In the genomic region with DNA sequence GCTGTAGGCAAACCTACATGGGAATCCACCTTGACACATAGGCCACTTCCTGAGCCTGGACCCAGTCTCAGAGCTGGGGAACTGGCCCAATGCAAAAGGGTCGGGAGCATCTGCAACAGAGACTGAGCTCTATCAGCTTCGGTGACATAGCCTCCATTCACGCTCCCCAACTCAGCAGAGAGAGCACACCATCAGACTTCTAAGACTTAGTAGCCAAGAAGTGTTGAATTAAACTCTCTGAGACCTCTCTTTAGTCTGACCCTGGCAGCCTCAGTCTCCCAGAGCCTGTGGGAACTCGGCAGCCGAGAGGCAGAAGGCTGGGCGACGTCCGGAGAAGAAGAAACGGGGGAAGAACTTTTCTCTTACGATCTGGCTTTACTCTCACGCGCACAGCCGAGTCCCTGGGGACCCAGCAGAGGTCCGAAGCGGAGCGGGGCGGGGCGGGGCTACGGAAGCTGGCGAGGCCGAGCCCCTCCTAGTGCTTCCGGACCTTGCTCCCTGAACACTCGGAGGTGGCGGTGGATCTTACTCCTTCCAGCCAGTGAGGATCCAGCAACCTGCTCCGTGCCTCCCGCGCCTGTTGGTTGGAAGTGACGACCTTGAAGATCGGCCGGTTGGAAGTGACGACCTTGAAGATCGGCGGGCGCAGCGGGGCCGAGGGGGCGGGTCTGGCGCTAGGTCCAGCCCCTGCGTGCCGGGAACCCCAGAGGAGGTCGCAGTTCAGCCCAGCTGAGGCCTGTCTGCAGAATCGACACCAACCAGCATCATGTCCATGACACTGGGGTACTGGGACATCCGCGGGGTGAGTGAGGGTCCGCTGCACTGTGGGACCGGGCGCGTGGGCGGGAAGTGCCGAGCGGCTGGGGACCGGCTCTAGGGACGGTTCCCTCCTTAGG, we compare ENCODE assay signal across 1 cellular context.
TF ChIP-seq lines count a peak whose summit lies in the region.

A gene (plus strand): TSS at position 476 of the 896 bp plus-strand sequence. CDS start 291 bp downstream, at position 767.

TF ChIP-seq in K562, 482 proteins besides CTCF, POLR2A, EP300 and RAD21 (continued from another document and continues in another):
- TF ChIP-seq, protein P1, sequence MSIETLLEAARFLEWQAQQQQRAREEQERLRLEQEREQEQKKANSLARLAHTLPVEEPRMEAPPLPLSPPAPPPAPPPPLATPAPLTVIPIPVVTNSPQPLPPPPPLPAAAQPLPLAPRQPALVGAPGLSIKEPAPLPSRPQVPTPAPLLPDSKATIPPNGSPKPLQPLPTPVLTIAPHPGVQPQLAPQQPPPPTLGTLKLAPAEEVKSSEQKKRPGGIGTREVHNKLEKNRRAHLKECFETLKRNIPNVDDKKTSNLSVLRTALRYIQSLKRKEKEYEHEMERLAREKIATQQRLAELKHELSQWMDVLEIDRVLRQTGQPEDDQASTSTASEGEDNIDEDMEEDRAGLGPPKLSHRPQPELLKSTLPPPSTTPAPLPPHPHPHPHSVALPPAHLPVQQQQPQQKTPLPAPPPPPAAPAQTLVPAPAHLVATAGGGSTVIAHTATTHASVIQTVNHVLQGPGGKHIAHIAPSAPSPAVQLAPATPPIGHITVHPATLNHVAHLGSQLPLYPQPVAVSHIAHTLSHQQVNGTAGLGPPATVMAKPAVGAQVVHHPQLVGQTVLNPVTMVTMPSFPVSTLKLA (conservative IDR thresholded peaks at IDR 0.05), result peak; percentile 62 to 84; a peak in 3 of 4 replicates
- TF ChIP-seq SNIP1 (IDR thresholded peaks at IDR 0.05; ENCODE audit: low read depth), result no peak
- TF ChIP-seq FOXJ2 (tag; IDR thresholded peaks at IDR 0.05), result no peak
- no peak for TF ChIP-seq SREBF2 (CRISPR knock-in tag; IDR thresholded peaks at IDR 0.05)
- no peak for TF ChIP-seq DMBX1 (CRISPR knock-in tag; IDR thresholded peaks at IDR 0.05; ENCODE audit: borderline replicate concordance)
- no peak for TF ChIP-seq ZNF586 (CRISPR knock-in tag; conservative IDR thresholded peaks at IDR 0.05)
- TF ChIP-seq ILK (tag; IDR thresholded peaks at IDR 0.05; ENCODE audit: borderline replicate concordance, low read depth), result no peak
- TF ChIP-seq POU5F1 (IDR thresholded peaks at IDR 0.05; ENCODE audit: borderline replicate concordance, low read depth, low read length, partially characterized antibody), result no peak
- TF ChIP-seq, protein P2, sequence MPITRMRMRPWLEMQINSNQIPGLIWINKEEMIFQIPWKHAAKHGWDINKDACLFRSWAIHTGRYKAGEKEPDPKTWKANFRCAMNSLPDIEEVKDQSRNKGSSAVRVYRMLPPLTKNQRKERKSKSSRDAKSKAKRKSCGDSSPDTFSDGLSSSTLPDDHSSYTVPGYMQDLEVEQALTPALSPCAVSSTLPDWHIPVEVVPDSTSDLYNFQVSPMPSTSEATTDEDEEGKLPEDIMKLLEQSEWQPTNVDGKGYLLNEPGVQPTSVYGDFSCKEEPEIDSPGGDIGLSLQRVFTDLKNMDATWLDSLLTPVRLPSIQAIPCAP (CRISPR knock-in tag; IDR thresholded peaks at IDR 0.05; ENCODE audit: borderline replicate concordance), result no peak
- TF ChIP-seq BRD9 (IDR thresholded peaks at IDR 0.05; ENCODE audit: low read depth, partially characterized antibody), result peak; percentile 62
- TF ChIP-seq, protein P3, sequence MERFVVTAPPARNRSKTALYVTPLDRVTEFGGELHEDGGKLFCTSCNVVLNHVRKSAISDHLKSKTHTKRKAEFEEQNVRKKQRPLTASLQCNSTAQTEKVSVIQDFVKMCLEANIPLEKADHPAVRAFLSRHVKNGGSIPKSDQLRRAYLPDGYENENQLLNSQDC (CRISPR knock-in tag; IDR thresholded peaks at IDR 0.05), result no peak
- TF ChIP-seq, protein P4, sequence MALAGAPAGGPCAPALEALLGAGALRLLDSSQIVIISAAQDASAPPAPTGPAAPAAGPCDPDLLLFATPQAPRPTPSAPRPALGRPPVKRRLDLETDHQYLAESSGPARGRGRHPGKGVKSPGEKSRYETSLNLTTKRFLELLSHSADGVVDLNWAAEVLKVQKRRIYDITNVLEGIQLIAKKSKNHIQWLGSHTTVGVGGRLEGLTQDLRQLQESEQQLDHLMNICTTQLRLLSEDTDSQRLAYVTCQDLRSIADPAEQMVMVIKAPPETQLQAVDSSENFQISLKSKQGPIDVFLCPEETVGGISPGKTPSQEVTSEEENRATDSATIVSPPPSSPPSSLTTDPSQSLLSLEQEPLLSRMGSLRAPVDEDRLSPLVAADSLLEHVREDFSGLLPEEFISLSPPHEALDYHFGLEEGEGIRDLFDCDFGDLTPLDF (CRISPR knock-in tag; IDR thresholded peaks at IDR 0.05), result no peak; the same call in 1 of the 2 replicates
- TF ChIP-seq NFIC (IDR thresholded peaks at IDR 0.05), result no peak
- TF ChIP-seq ZNF41 (CRISPR knock-in tag; conservative IDR thresholded peaks at IDR 0.05), result no peak
- TF ChIP-seq, protein P5, sequence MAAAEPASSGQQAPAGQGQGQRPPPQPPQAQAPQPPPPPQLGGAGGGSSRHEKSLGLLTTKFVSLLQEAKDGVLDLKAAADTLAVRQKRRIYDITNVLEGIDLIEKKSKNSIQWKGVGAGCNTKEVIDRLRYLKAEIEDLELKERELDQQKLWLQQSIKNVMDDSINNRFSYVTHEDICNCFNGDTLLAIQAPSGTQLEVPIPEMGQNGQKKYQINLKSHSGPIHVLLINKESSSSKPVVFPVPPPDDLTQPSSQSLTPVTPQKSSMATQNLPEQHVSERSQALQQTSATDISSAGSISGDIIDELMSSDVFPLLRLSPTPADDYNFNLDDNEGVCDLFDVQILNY (CRISPR knock-in tag; IDR thresholded peaks at IDR 0.05), result no peak
- no peak for TF ChIP-seq HNRNPK (IDR thresholded peaks at IDR 0.05; ENCODE audit: low read depth, low read length, poor library complexity, severe bottlenecking)
- no peak for TF ChIP-seq ATF1 (CRISPR knock-in tag; IDR thresholded peaks at IDR 0.05)
- peak; percentile 67 for TF ChIP-seq ATF1 (tag; IDR thresholded peaks at IDR 0.05)
- TF ChIP-seq ZBTB1 (CRISPR knock-in tag; IDR thresholded peaks at IDR 0.05; ENCODE audit: borderline replicate concordance, low read depth), result no peak
- no peak for TF ChIP-seq ZNF24 (IDR thresholded peaks at IDR 0.05)
- no peak for TF ChIP-seq ZFP30 (CRISPR knock-in tag; IDR thresholded peaks at IDR 0.05; ENCODE audit: borderline replicate concordance)
- TF ChIP-seq TBP (optimal IDR thresholded peaks at IDR 0.05; ENCODE audit: low read depth, low read length), result peak; percentile 60
- no peak for TF ChIP-seq HNRNPUL1 (IDR thresholded peaks at IDR 0.05; ENCODE audit: low read length)
- TF ChIP-seq RFX7 (CRISPR knock-in tag; IDR thresholded peaks at IDR 0.05), result no peak
- TF ChIP-seq, protein P6, sequence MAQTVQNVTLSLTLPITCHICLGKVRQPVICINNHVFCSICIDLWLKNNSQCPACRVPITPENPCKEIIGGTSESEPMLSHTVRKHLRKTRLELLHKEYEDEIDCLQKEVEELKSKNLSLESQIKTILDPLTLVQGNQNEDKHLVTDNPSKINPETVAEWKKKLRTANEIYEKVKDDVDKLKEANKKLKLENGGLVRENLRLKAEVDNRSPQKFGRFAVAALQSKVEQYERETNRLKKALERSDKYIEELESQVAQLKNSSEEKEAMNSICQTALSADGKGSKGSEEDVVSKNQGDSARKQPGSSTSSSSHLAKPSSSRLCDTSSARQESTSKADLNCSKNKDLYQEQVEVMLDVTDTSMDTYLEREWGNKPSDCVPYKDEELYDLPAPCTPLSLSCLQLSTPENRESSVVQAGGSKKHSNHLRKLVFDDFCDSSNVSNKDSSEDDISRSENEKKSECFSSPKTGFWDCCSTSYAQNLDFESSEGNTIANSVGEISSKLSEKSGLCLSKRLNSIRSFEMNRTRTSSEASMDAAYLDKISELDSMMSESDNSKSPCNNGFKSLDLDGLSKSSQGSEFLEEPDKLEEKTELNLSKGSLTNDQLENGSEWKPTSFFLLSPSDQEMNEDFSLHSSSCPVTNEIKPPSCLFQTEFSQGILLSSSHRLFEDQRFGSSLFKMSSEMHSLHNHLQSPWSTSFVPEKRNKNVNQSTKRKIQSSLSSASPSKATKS (CRISPR knock-in tag; IDR thresholded peaks at IDR 0.05), result no peak
- peak; percentile 87 for TF ChIP-seq POLR2G (IDR thresholded peaks at IDR 0.05; ENCODE audit: low read depth, low read length)
- TF ChIP-seq ELF2 (CRISPR knock-in tag; IDR thresholded peaks at IDR 0.05), result 0 out of 2 replicates have a peak, but pooled peaks have one; percentile 21
- no peak for TF ChIP-seq ZNF316 (IDR thresholded peaks at IDR 0.05)
- no peak for TF ChIP-seq ZNF507 (tag; conservative IDR thresholded peaks at IDR 0.05)
- no peak for TF ChIP-seq CHD4 (IDR thresholded peaks at IDR 0.05; ENCODE audit: insufficient read depth, insufficient replicate concordance, low read depth, low read length, poor library complexity, severe bottlenecking)
- no peak for TF ChIP-seq ZNF764 (CRISPR knock-in tag; IDR thresholded peaks at IDR 0.05; ENCODE audit: low read depth)
- TF ChIP-seq, protein P7, sequence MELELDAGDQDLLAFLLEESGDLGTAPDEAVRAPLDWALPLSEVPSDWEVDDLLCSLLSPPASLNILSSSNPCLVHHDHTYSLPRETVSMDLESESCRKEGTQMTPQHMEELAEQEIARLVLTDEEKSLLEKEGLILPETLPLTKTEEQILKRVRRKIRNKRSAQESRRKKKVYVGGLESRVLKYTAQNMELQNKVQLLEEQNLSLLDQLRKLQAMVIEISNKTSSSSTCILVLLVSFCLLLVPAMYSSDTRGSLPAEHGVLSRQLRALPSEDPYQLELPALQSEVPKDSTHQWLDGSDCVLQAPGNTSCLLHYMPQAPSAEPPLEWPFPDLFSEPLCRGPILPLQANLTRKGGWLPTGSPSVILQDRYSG (tag; conservative IDR thresholded peaks at IDR 0.05; ENCODE audit: low read depth), result no peak
- no peak for TF ChIP-seq TCF3 (CRISPR knock-in tag; IDR thresholded peaks at IDR 0.05)
- TF ChIP-seq ZKSCAN1 (IDR thresholded peaks at IDR 0.05; ENCODE audit: low read depth, low read length), result no peak
- TF ChIP-seq PHTF2 (CRISPR knock-in tag; IDR thresholded peaks at IDR 0.05), result no peak
- no peak for TF ChIP-seq LARP7 (IDR thresholded peaks at IDR 0.05)
- TF ChIP-seq RAD51 (IDR thresholded peaks at IDR 0.05; ENCODE audit: borderline replicate concordance, low read depth), result no peak
- peak; percentile 55; the same call in 1 of the 2 replicates for TF ChIP-seq C11orf30 (IDR thresholded peaks at IDR 0.05; ENCODE audit: low read depth)
- TF ChIP-seq EGR1 (conservative IDR thresholded peaks at IDR 0.05), result peak; percentile 96
- no peak for TF ChIP-seq SIX5 (IDR thresholded peaks at IDR 0.05; ENCODE audit: borderline replicate concordance in 1 of 2, insufficient read depth in 1 of 2, low read depth in 1 of 2, low read length in 2 of 2)
- TF ChIP-seq NCOA6 (IDR thresholded peaks at IDR 0.05), result no peak
- no peak for TF ChIP-seq PHB (CRISPR knock-in tag; IDR thresholded peaks at IDR 0.05)
- peak; percentile 83 for TF ChIP-seq CTBP1 (IDR thresholded peaks at IDR 0.05; ENCODE audit: borderline replicate concordance)
- TF ChIP-seq SAFB (IDR thresholded peaks at IDR 0.05; ENCODE audit: borderline replicate concordance, low read depth, low read length), result 0 out of 2 replicates have a peak, but pooled peaks have one; percentile 20
- no peak for TF ChIP-seq SMAD1 (IDR thresholded peaks at IDR 0.05; ENCODE audit: low read depth, low read length, partially characterized antibody)
- TF ChIP-seq PTBP1 (IDR thresholded peaks at IDR 0.05; ENCODE audit: low read depth, low read length), result no peak
- TF ChIP-seq PHB2 (IDR thresholded peaks at IDR 0.05; ENCODE audit: low read depth), result no peak
- 0 out of 2 replicates have a peak, but pooled peaks have one; percentile 43 for TF ChIP-seq GATAD2A (IDR thresholded peaks at IDR 0.05)
- TF ChIP-seq ASH1L (IDR thresholded peaks at IDR 0.05; ENCODE audit: borderline replicate concordance, low read depth, partially characterized antibody), result no peak
- TF ChIP-seq ZNF780A (CRISPR knock-in tag; IDR thresholded peaks at IDR 0.05), result no peak
- TF ChIP-seq, protein P8, sequence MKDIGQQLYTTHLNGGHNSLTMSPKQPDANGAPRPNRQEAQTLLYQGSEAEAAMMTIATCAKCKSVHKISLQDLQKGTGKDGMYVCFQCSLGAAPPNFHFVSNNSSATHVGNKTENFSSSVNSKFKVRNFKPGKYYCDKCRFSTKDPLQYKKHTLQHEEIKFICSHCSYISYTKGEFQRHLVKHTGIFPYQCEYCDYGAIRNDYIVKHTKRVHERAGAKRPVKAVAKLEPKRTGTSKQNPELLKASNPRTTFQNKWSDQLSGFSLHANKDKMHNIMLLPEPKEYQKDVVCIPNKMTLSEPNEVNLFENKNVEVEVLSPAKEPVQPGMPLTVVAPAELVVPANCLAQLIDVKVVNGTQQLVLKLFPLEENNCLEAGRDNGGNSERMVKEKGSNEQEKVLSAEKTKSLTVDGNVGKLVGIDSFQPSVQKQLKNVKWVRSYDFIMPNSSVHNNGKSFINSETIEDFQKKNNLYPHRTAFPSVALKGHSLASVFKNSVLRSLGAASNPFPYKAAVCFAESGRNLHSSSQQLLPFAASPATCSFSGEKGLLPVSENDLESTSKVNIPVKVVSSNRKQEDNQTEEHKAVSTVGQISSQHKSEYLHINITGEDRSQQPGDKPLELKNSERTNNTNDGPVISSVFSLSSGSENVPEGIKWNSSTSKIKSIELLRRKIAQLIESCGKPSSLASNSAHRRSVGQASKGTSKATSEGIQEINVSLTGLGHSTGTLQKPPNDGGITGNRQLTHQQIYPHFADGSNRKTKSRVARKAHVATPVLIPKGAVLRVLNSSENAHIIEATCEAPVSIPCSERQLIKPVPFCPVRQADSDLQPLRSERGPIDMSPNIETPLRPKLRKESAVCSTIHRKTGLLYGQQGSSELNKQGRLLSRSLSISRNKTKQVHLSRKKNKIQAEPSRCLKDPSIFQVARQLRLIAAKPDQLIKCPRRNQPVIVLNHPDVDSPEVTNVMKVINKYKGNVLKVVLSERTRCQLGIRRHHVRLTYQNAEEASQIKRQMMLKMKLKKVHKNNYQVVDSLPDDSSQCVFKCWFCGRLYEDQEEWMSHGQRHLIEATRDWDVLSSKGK (CRISPR knock-in tag; IDR thresholded peaks at IDR 0.05), result no peak
